10 cellular contexts compared by ENCODE assay signal in the genomic region with DNA sequence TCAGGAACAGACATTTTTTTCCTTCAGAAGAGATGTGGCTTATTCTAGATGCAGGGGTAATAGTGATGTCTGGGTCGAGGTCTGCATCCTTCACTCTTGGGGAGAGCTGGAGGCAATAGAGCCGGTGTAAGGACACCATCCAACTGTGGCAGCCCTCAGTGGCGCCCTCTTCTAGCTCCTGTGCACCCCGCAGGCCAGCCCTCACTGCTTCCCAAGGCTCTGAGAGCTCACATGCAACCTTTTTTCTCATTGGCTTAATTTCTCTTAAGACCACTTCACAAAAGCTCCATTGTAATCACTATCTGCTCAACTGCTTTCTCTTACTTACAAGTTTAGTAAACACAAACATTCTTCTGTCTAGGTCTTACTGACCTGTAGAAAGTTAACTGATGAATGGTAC. TPM values are rescaled to one million over a fixed set of nuclear protein-coding genes. Genes with fewer than 3 reads are reported as not detected.
A peak's percentile ranks its signal among the peaks of the same experiment; 100 is the strongest.
DNase-seq lines count a peak whose midpoint lies in the region; ATAC-seq and TF ChIP-seq lines count a peak whose summit lies in the region.
"Had no signal": no experiment of that assay in that cellular context is flagged by ENCODE, and none has a peak within 500 bp of the region (broad histone marks: within the 10 kb centered on the region; RNA-seq: fewer than 3 reads in every experiment).

No MANE protein-coding gene starts in this region.

- peaks cover 5% of the 10 kb centered on the region; the same call in 1 of the 2 replicates for H3K9me1 ChIP-seq in IMR-90 (ENCODE audit: insufficient read depth, low read length)

- H3K18ac ChIP-seq in IMR-90 (ENCODE audit: low read depth, low read length), result no peak overlapping the region
- H3K18ac ChIP-seq in mesenchymal stem cell (ENCODE audit: low read depth in 1 of 2, low read length in 2 of 2), result no peak overlapping the region

- DNase-seq in ELF-1 (ENCODE audit: low read depth, low spot score) (peak; percentile 66), IMR-90 (no peak), SW480 (ENCODE audit: low spot score) (peak; percentile 17), iPS-NIHi7 (ENCODE audit: extremely low spot score) (peak; percentile 39), mesenchymal stem cell (no peak), GF-D8 (lab: John Stamatoyannopoulos, UW) (no peak), HEK293T (ENCODE audit: extremely low spot score) (no peak)
- DNase-seq: heart left ventricle; stimulated activated CD4-positive, alpha-beta T cell treated with anti-CD3 and anti-CD28 coated beads, Interleukin-15, amount 100 ng/mL, for 24 hours had no signal

- intact Hi-C loops in IMR-90 (cut with micrococcal nuclease), result no loop called here

- 0 out of 2 replicates have a peak, but pooled peaks have one; percentile 23 for TF ChIP-seq CTCF in IMR-90 (conservative IDR thresholded peaks at IDR 0.05; ENCODE audit: low read depth, low read length)

- dilution Hi-C loops in IMR-90 (cut with HindIII; ENCODE audit: low sequenced_read_pairs, unreplicated experiment), result no loop called here

- H2BK15ac ChIP-seq in IMR-90 (ENCODE audit: low read depth, low read length) (no peak overlapping the region), mesenchymal stem cell (ENCODE audit: low read depth, poor library complexity, severe bottlenecking) (no peak overlapping the region)

- H4K8ac ChIP-seq in IMR-90 (ENCODE audit: low read depth in 2 of 2, low read length in 2 of 2) (no peak overlapping the region), mesenchymal stem cell (ENCODE audit: low read length) (no peak overlapping the region)

- H3K79me1 ChIP-seq in IMR-90 (ENCODE audit: low read depth in 1 of 2, low read length in 2 of 2) (peaks cover 8 to 10% of the 10 kb centered on the region in 2 experiments; a peak in 3 of 4 replicates), mesenchymal stem cell (replicated peaks; ENCODE audit: low read length, poor library complexity, severe bottlenecking) (peaks cover 10% of the 10 kb centered on the region)

- H3K27ac ChIP-seq in IMR-90 (ENCODE audit: insufficient read depth, low read length) (no peak overlapping the region), mesenchymal stem cell (ENCODE audit: low read length, poor library complexity, severe bottlenecking) (no peak overlapping the region)
- H3K27ac ChIP-seq: heart left ventricle had no signal

- in situ Hi-C loops in IMR-90 (cut with MboI; ENCODE audit: low sequenced_read_pairs), result loop anchor here (10.0 kb wide), 1 partner anchor 433 kb away; a partner anchor contains a TSS

- H3K4me3 ChIP-seq in IMR-90 (ENCODE audit: insufficient read depth, low read depth, low read length) (no peak overlapping the region), mesenchymal stem cell (ENCODE audit: insufficient read depth in 1 of 2, low read depth in 1 of 2, low read length in 2 of 2) (no peak overlapping the region)
- H3K4me3 ChIP-seq: heart left ventricle had no signal

- H3K36me3 ChIP-seq in IMR-90 (ENCODE audit: control insufficient read depth, insufficient read depth, low read length) (no peaks in the 10 kb centered on the region), mesenchymal stem cell (ENCODE audit: control insufficient read depth in 1 of 2, insufficient read depth in 2 of 2, low read depth in 1 of 2, low read length in 2 of 2) (no peaks in the 10 kb centered on the region)
- H3K36me3 ChIP-seq: heart left ventricle had no signal

- no peak overlapping the region for H2BK5ac ChIP-seq in IMR-90 (ENCODE audit: low read depth, low read length, poor library complexity, severe bottlenecking)
- H2BK5ac ChIP-seq in mesenchymal stem cell (ENCODE audit: low read depth, low read length, poor library complexity, severe bottlenecking), result no peak overlapping the region

- H4K20me1 ChIP-seq in IMR-90 (ENCODE audit: insufficient read depth, low read length), result no peaks in the 10 kb centered on the region; the same call in 1 of the 2 replicates

- no peak overlapping the region for H3K56ac ChIP-seq in IMR-90 (ENCODE audit: extremely low read depth, insufficient read depth, low read length)

- ATAC-seq in IMR-90 (ENCODE audit: low read depth), result no peak
- no peak for ATAC-seq in HG03432 (IDR thresholded peaks at IDR 0.05; ENCODE audit: unreplicated experiment)
- ATAC-seq: heart left ventricle had no signal

- CTCF ChIA-PET in IMR-90 (lab: Yijun Ruan, JAX), result interaction anchor here (1.2 to 1.5 kb wide), 3 partner anchors 247 to 436 kb away, joined by 3 to 6 read pairs (median 4); a partner anchor contains a TSS
- CTCF ChIA-PET in HEK293T (lab: Yijun Ruan, JAX), result interaction anchor here (0.6 to 1.2 kb wide), 3 partner anchors 9 to 459 kb away, joined by 3 to 5 read pairs (median 3); a partner anchor contains a TSS

- H2BK120ac ChIP-seq in IMR-90 (ENCODE audit: low read depth, low read length) (no peak overlapping the region), mesenchymal stem cell (ENCODE audit: low read depth, low read length) (no peak overlapping the region)

- H3K27me3 ChIP-seq in IMR-90 (ENCODE audit: control insufficient read depth, insufficient read depth, low read length) (no peaks in the 10 kb centered on the region), mesenchymal stem cell (ENCODE audit: control insufficient read depth in 1 of 2, insufficient read depth in 1 of 2, low read length in 2 of 2) (peaks cover 0 to 13% of the 10 kb centered on the region in 2 experiments)
- H3K27me3 ChIP-seq: heart left ventricle had no signal

- H3K14ac ChIP-seq in IMR-90 (replicated peaks; ENCODE audit: low read depth, low read length) (no peak overlapping the region), mesenchymal stem cell (ENCODE audit: low read length in 2 of 2) (no peak overlapping the region)

- H3K9me3 ChIP-seq in IMR-90 (ENCODE audit: control insufficient read depth, insufficient read depth, low read length), result no peaks in the 10 kb centered on the region
- H3K9me3 ChIP-seq in mesenchymal stem cell (ENCODE audit: control insufficient read depth, low read length), result no peaks in the 10 kb centered on the region
- H3K9me3 ChIP-seq: heart left ventricle had no signal

- H4K91ac ChIP-seq in IMR-90 (ENCODE audit: insufficient read depth, low read depth, low read length) (no peak overlapping the region), mesenchymal stem cell (ENCODE audit: low read length) (no peak overlapping the region)

- 8% methylated on average over 2 of the region's 4 CpGs; no CpG with 5 or more reads in 1 of the 2 experiments for WGBS in IMR-90 (ENCODE audit: extremely low coverage in 2 of 2, insufficient read length in 1 of 2), 2 experiments
- WGBS in mesenchymal stem cell, result 22% methylated on average over 4 of the region's 4 CpGs

- H2BK20ac ChIP-seq in IMR-90 (ENCODE audit: low read depth, low read length), result no peak overlapping the region

- H3K23ac ChIP-seq in IMR-90 (ENCODE audit: low read depth, low read length), result no peak overlapping the region
- H3K23ac ChIP-seq in mesenchymal stem cell (ENCODE audit: low read length in 2 of 2), result no peak overlapping the region

- H2AK9ac ChIP-seq in IMR-90 (replicated peaks; ENCODE audit: low read depth, low read length, poor library complexity), result no peak overlapping the region

- H2BK12ac ChIP-seq in mesenchymal stem cell (ENCODE audit: low read length in 2 of 2), result no peak overlapping the region

- no peak for TF ChIP-seq POLR2A in IMR-90 (IDR thresholded peaks at IDR 0.05; ENCODE audit: low read depth, low read length)

- H3K9ac ChIP-seq in IMR-90 (ENCODE audit: low read depth, low read length) (no peak overlapping the region), mesenchymal stem cell (ENCODE audit: low read length) (no peak overlapping the region)

- H3K4me1 ChIP-seq in IMR-90 (ENCODE audit: control insufficient read depth, insufficient read depth, low read length) (peaks cover 4% of the 10 kb centered on the region), mesenchymal stem cell (ENCODE audit: control insufficient read depth, insufficient read depth, low read depth, low read length) (peaks cover 5% of the 10 kb centered on the region)

- H2AFZ ChIP-seq in IMR-90 (replicated peaks; ENCODE audit: low read length, poor library complexity), result no peak overlapping the region
- H2AFZ ChIP-seq in mesenchymal stem cell (ENCODE audit: low read depth, low read length), result no peak overlapping the region

- POLR2A ChIA-PET in IMR-90 (lab: Charles Lee; ENCODE audit: unreplicated experiment), result no interaction called here
- POLR2A ChIA-PET in HEK293T (lab: Yijun Ruan, JAX), result no interaction called here

- H4K5ac ChIP-seq in IMR-90 (ENCODE audit: low read depth, low read length), result no peak overlapping the region

- no peak overlapping the region for H3K4ac ChIP-seq in IMR-90 (ENCODE audit: low read depth, low read length)
- no peak overlapping the region for H3K4ac ChIP-seq in mesenchymal stem cell (ENCODE audit: low read depth in 1 of 2, low read length in 2 of 2)

- TF ChIP-seq RAD21 in IMR-90 (IDR thresholded peaks at IDR 0.05; ENCODE audit: low read length), result no peak

- no peak overlapping the region for H3K4me2 ChIP-seq in IMR-90 (ENCODE audit: low read depth, low read length)
- no peak overlapping the region for H3K4me2 ChIP-seq in mesenchymal stem cell (ENCODE audit: low read length, poor library complexity, severe bottlenecking)

- BruUV-seq in IMR-90 (replicated peaks; lab: Mats Ljungman, UMichigan), result no TSS peak

- H2AK5ac ChIP-seq in IMR-90 (ENCODE audit: low read depth, low read length), result no peak overlapping the region
- no peak overlapping the region for H2AK5ac ChIP-seq in mesenchymal stem cell (ENCODE audit: low read length, severe bottlenecking)

TF ChIP-seq in IMR-90, 13 proteins besides CTCF, POLR2A, EP300 and RAD21 (continues in another document):
- TF ChIP-seq SMC3 (IDR thresholded peaks at IDR 0.05; ENCODE audit: low read depth, low read length), result no peak
- no peak for TF ChIP-seq MXI1 (IDR thresholded peaks at IDR 0.05; ENCODE audit: borderline replicate concordance, low read depth, low read length)
- TF ChIP-seq NFE2L2 (IDR thresholded peaks at IDR 0.05; ENCODE audit: low read depth, low read length), result no peak
- TF ChIP-seq BHLHE40 (IDR thresholded peaks at IDR 0.05; ENCODE audit: low read depth, low read length), result no peak
- no peak for TF ChIP-seq RCOR1 (IDR thresholded peaks at IDR 0.05; ENCODE audit: insufficient replicate concordance, low read length)
- no peak for TF ChIP-seq RFX5 (IDR thresholded peaks at IDR 0.05; ENCODE audit: low read depth, low read length)

TF ChIP-seq in HEK293T, 16 proteins besides CTCF, POLR2A, EP300 and RAD21 (continues in another document):
- TF ChIP-seq FOXA1 (IDR thresholded peaks at IDR 0.05), result no peak
- TF ChIP-seq TARDBP (IDR thresholded peaks at IDR 0.05), result no peak
- TF ChIP-seq L3MBTL2 (conservative IDR thresholded peaks at IDR 0.05), result no peak
- TF ChIP-seq ELF4 (IDR thresholded peaks at IDR 0.05), result no peak
- no peak for TF ChIP-seq ZNF384 (IDR thresholded peaks at IDR 0.05)
- no peak for TF ChIP-seq CTBP1 (IDR thresholded peaks at IDR 0.05; ENCODE audit: borderline replicate concordance)
- no peak for TF ChIP-seq FOXM1 (IDR thresholded peaks at IDR 0.05; ENCODE audit: borderline replicate concordance)
- no peak for TF ChIP-seq HDGF (IDR thresholded peaks at IDR 0.05; ENCODE audit: borderline replicate concordance)

RNA-seq across cellular contexts. Expression of a gene that starts 3.9 kb away (rescaled TPM):
- total RNA-seq in IMR-90 (2012; rRNA removed), result 52.5 and 56.1 TPM in 2 replicates
- 13.1 and 14.0 TPM in 2 replicates for polyA plus RNA-seq in IMR-90 (2012; rRNA removed)
- 1.9 and 3.2 TPM in 2 replicates for polyA plus RNA-seq in IMR-90 (2012; cell fraction: cytosol; rRNA removed)
- polyA plus RNA-seq in IMR-90 (2012; cell fraction: nucleus; rRNA removed; ENCODE audit: low replicate concordance), result 11.9 and 55.8 TPM in 2 replicates
- polyA plus RNA-seq in mesenchymal stem cell (2013, experiment 1 of 2), result 13.9 TPM
- polyA plus RNA-seq in mesenchymal stem cell (2013, experiment 2 of 2), result 15.3 TPM

Comparison
In these comparisons a context has a peak if more than half of its experiments do, and no peak if none do; other contexts are left out.
1. DNase-seq: peak in ELF-1 (single experiment), SW480 (single experiment) and iPS-NIHi7 (single experiment); none in IMR-90 (single experiment), mesenchymal stem cell (single experiment), GF-D8 (single experiment) and HEK293T (single experiment).